In the genomic region with DNA sequence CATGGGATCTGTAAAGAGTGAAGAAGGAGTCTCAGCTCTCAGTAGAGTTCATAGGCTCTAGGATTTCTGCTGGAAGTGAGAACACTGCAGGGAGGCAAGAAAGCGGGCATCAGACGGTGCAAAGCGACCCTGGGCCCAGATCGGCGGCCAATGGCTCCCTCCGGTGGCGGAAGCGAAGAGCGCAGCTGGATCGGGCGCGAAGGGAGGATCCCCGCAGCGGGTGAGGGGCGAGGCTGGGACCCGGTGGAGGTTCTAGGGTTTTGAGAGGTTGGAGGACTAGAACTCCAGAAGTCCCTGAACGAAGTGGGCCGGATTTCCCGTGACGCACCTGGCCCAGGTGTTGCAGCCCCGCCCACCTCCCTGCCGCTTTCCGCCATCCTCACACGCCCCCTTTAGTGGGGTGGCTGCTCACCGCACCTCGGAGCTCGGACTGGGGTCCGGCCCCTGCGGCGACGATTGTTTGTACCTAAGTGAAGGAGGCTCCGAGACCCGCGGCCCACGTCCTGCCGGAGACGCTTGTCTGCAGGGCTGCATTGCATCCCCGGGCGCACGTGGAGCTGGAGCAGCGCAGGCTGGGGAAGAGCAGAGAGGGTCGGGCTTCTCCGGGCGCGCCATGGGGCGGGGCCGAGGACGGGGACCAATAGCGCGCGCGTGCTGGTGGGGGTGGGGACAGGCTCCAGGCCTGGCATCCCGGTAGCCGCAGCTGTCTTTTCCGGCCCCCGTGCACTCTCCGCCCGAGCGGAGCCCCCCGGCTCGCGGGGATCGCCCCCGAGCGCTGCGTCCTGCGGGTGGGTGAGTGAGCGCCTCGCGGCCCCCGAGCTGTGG, we compare ENCODE assay signal across 1 cellular context.
TF ChIP-seq lines count a peak whose summit lies in the region.

A gene with protein sequence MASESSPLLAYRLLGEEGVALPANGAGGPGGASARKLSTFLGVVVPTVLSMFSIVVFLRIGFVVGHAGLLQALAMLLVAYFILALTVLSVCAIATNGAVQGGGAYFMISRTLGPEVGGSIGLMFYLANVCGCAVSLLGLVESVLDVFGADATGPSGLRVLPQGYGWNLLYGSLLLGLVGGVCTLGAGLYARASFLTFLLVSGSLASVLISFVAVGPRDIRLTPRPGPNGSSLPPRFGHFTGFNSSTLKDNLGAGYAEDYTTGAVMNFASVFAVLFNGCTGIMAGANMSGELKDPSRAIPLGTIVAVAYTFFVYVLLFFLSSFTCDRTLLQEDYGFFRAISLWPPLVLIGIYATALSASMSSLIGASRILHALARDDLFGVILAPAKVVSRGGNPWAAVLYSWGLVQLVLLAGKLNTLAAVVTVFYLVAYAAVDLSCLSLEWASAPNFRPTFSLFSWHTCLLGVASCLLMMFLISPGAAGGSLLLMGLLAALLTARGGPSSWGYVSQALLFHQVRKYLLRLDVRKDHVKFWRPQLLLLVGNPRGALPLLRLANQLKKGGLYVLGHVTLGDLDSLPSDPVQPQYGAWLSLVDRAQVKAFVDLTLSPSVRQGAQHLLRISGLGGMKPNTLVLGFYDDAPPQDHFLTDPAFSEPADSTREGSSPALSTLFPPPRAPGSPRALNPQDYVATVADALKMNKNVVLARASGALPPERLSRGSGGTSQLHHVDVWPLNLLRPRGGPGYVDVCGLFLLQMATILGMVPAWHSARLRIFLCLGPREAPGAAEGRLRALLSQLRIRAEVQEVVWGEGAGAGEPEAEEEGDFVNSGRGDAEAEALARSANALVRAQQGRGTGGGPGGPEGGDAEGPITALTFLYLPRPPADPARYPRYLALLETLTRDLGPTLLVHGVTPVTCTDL (plus strand): TSS at position 666 of the 825 bp plus-strand sequence. CDS start 1,485 bp downstream, outside the sequence.

TF ChIP-seq in HepG2, 621 proteins besides CTCF, POLR2A, EP300 and RAD21 (continued from another document and continues in another):
- TF ChIP-seq ARID5B (CRISPR knock-in tag; IDR thresholded peaks at IDR 0.05), result peak; percentile 29; the same call in 1 of the 2 replicates
- TF ChIP-seq SALL2 (CRISPR knock-in tag; IDR thresholded peaks at IDR 0.05), result no peak
- no peak for TF ChIP-seq ZNF552 (CRISPR knock-in tag; IDR thresholded peaks at IDR 0.05; ENCODE audit: borderline replicate concordance)
- TF ChIP-seq SIN3B (IDR thresholded peaks at IDR 0.05; ENCODE audit: low read length), result no peak
- TF ChIP-seq KMT2B (CRISPR knock-in tag; IDR thresholded peaks at IDR 0.05), result no peak
- TF ChIP-seq ZKSCAN1 (IDR thresholded peaks at IDR 0.05; ENCODE audit: low read length), result no peak
- no peak for TF ChIP-seq ZMYM2 (CRISPR knock-in tag; IDR thresholded peaks at IDR 0.05)
- no peak; the same call in none of the 2 replicates for TF ChIP-seq ZNF546 (CRISPR knock-in tag; conservative IDR thresholded peaks at IDR 0.05)
- TF ChIP-seq, protein P1, sequence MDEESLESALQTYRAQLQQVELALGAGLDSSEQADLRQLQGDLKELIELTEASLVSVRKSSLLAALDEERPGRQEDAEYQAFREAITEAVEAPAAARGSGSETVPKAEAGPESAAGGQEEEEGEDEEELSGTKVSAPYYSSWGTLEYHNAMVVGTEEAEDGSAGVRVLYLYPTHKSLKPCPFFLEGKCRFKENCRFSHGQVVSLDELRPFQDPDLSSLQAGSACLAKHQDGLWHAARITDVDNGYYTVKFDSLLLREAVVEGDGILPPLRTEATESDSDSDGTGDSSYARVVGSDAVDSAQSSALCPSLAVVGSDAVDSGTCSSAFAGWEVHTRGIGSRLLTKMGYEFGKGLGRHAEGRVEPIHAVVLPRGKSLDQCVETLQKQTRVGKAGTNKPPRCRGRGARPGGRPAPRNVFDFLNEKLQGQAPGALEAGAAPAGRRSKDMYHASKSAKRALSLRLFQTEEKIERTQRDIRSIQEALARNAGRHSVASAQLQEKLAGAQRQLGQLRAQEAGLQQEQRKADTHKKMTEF (CRISPR knock-in tag; IDR thresholded peaks at IDR 0.05), result peak; percentile 65; the same call in 1 of the 2 replicates
- TF ChIP-seq ERF (CRISPR knock-in tag; IDR thresholded peaks at IDR 0.05), result peak; percentile 59; the same call in 1 of the 2 replicates
- no peak for TF ChIP-seq ATF6 (CRISPR knock-in tag; conservative IDR thresholded peaks at IDR 0.05)
- no peak for TF ChIP-seq ZNF644 (CRISPR knock-in tag; IDR thresholded peaks at IDR 0.05; ENCODE audit: low read depth)
- TF ChIP-seq SNRNP70 (IDR thresholded peaks at IDR 0.05; ENCODE audit: low read depth, low read length), result no peak
- TF ChIP-seq SSRP1 (CRISPR knock-in tag; IDR thresholded peaks at IDR 0.05), result no peak
- no peak for TF ChIP-seq ARID2 (CRISPR knock-in tag; IDR thresholded peaks at IDR 0.05; ENCODE audit: borderline replicate concordance)
- no peak for TF ChIP-seq EHMT2 (IDR thresholded peaks at IDR 0.05; ENCODE audit: borderline replicate concordance, low read depth, low read length)
- no peak for TF ChIP-seq RAD51 (IDR thresholded peaks at IDR 0.05; ENCODE audit: borderline replicate concordance)
- TF ChIP-seq CBFB (CRISPR knock-in tag; IDR thresholded peaks at IDR 0.05), result 0 out of 2 replicates have a peak, but pooled peaks have one; percentile 11
- peak; percentile 43; the same call in 1 of the 2 replicates for TF ChIP-seq ZNF232 (CRISPR knock-in tag; IDR thresholded peaks at IDR 0.05; ENCODE audit: borderline replicate concordance)
- TF ChIP-seq, protein P2, sequence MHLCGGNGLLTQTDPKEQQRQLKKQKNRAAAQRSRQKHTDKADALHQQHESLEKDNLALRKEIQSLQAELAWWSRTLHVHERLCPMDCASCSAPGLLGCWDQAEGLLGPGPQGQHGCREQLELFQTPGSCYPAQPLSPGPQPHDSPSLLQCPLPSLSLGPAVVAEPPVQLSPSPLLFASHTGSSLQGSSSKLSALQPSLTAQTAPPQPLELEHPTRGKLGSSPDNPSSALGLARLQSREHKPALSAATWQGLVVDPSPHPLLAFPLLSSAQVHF (CRISPR knock-in tag; IDR thresholded peaks at IDR 0.05), result no peak
- no peak for TF ChIP-seq CREM (IDR thresholded peaks at IDR 0.05)
- no peak for TF ChIP-seq CREM (CRISPR knock-in tag; IDR thresholded peaks at IDR 0.05)
- TF ChIP-seq ZBED4 (CRISPR knock-in tag; IDR thresholded peaks at IDR 0.05; ENCODE audit: borderline replicate concordance), result no peak
- no peak; the same call in 1 of the 2 replicates for TF ChIP-seq ZNF788 (CRISPR knock-in tag; IDR thresholded peaks at IDR 0.05; ENCODE audit: borderline replicate concordance)
- peak; percentile 51; the same call in 1 of the 2 replicates for TF ChIP-seq ZBTB38 (CRISPR knock-in tag; IDR thresholded peaks at IDR 0.05)
- TF ChIP-seq, protein P3, sequence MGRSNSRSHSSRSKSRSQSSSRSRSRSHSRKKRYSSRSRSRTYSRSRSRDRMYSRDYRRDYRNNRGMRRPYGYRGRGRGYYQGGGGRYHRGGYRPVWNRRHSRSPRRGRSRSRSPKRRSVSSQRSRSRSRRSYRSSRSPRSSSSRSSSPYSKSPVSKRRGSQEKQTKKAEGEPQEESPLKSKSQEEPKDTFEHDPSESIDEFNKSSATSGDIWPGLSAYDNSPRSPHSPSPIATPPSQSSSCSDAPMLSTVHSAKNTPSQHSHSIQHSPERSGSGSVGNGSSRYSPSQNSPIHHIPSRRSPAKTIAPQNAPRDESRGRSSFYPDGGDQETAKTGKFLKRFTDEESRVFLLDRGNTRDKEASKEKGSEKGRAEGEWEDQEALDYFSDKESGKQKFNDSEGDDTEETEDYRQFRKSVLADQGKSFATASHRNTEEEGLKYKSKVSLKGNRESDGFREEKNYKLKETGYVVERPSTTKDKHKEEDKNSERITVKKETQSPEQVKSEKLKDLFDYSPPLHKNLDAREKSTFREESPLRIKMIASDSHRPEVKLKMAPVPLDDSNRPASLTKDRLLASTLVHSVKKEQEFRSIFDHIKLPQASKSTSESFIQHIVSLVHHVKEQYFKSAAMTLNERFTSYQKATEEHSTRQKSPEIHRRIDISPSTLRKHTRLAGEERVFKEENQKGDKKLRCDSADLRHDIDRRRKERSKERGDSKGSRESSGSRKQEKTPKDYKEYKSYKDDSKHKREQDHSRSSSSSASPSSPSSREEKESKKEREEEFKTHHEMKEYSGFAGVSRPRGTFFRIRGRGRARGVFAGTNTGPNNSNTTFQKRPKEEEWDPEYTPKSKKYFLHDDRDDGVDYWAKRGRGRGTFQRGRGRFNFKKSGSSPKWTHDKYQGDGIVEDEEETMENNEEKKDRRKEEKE (IDR thresholded peaks at IDR 0.05), result no peak
- no peak for TF ChIP-seq ZNF782 (CRISPR knock-in tag; IDR thresholded peaks at IDR 0.05; ENCODE audit: borderline replicate concordance)
- no peak for TF ChIP-seq THYN1 (CRISPR knock-in tag; IDR thresholded peaks at IDR 0.05; ENCODE audit: borderline replicate concordance, low read depth)
- TF ChIP-seq ZNF577 (CRISPR knock-in tag; IDR thresholded peaks at IDR 0.05; ENCODE audit: borderline replicate concordance, low read depth), result no peak
- 0 out of 2 replicates have a peak, but pooled peaks have one; percentile 16 for TF ChIP-seq CAMTA2 (CRISPR knock-in tag; IDR thresholded peaks at IDR 0.05; ENCODE audit: borderline replicate concordance)
- no peak for TF ChIP-seq NFE2L1 (CRISPR knock-in tag; IDR thresholded peaks at IDR 0.05; ENCODE audit: borderline replicate concordance)
- TF ChIP-seq XBP1 (CRISPR knock-in tag; IDR thresholded peaks at IDR 0.05), result no peak
- peak; percentile 80 for TF ChIP-seq ZSCAN25 (CRISPR knock-in tag; IDR thresholded peaks at IDR 0.05)
- no peak for TF ChIP-seq ZNF737 (CRISPR knock-in tag; IDR thresholded peaks at IDR 0.05; ENCODE audit: borderline replicate concordance)
